ENCODE assay signal across 2 cellular contexts in the genomic region with DNA sequence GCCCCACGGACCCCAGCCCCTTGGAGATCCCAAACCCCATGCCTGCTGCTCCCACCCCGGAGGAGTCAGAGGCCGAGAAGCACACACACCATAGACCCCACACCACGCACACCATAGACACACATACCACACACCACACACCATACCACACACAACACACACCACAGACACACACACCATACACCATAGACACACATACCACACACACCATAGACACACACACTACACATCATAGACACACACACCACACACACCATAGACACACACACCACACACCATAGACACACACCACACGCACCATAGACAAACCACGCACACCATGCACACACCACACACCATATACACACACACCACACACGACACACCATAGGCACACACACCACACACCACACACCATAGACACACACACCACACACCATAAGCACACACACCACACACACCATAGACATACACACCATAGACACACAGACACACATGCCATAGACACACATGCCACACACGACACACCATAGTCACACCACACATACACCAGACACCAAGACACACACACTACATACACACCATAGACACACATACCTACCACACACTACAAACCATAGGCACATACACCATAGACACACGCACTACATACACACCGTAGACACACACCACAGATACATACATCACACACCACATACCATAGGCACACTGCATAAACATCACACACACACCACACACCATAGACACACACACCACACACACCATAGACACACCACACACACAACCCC.
TF ChIP-seq lines count a peak whose summit lies in the region.

No MANE protein-coding gene starts in this region.

TF ChIP-seq in SK-N-SH treated with all-trans-retinoic acid at 6 μM for 48 hours, 23 proteins besides CTCF, POLR2A, EP300 and RAD21:
- no peak for TF ChIP-seq ZFP3 (CRISPR knock-in tag; IDR thresholded peaks at IDR 0.05)
- no peak for TF ChIP-seq OSR1 (CRISPR knock-in tag; IDR thresholded peaks at IDR 0.05)
- TF ChIP-seq, protein P1, sequence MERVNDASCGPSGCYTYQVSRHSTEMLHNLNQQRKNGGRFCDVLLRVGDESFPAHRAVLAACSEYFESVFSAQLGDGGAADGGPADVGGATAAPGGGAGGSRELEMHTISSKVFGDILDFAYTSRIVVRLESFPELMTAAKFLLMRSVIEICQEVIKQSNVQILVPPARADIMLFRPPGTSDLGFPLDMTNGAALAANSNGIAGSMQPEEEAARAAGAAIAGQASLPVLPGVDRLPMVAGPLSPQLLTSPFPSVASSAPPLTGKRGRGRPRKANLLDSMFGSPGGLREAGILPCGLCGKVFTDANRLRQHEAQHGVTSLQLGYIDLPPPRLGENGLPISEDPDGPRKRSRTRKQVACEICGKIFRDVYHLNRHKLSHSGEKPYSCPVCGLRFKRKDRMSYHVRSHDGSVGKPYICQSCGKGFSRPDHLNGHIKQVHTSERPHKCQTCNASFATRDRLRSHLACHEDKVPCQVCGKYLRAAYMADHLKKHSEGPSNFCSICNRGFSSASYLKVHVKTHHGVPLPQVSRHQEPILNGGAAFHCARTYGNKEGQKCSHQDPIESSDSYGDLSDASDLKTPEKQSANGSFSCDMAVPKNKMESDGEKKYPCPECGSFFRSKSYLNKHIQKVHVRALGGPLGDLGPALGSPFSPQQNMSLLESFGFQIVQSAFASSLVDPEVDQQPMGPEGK (CRISPR knock-in tag; IDR thresholded peaks at IDR 0.05; ENCODE audit: borderline replicate concordance): no peak
- TF ChIP-seq ESRRG (CRISPR knock-in tag; IDR thresholded peaks at IDR 0.05): no peak
- TF ChIP-seq TOX (CRISPR knock-in tag; IDR thresholded peaks at IDR 0.05; ENCODE audit: borderline replicate concordance): no peak
- TF ChIP-seq ARNTL (CRISPR knock-in tag; IDR thresholded peaks at IDR 0.05; ENCODE audit: borderline replicate concordance, low read depth): no peak
- TF ChIP-seq, protein P2, sequence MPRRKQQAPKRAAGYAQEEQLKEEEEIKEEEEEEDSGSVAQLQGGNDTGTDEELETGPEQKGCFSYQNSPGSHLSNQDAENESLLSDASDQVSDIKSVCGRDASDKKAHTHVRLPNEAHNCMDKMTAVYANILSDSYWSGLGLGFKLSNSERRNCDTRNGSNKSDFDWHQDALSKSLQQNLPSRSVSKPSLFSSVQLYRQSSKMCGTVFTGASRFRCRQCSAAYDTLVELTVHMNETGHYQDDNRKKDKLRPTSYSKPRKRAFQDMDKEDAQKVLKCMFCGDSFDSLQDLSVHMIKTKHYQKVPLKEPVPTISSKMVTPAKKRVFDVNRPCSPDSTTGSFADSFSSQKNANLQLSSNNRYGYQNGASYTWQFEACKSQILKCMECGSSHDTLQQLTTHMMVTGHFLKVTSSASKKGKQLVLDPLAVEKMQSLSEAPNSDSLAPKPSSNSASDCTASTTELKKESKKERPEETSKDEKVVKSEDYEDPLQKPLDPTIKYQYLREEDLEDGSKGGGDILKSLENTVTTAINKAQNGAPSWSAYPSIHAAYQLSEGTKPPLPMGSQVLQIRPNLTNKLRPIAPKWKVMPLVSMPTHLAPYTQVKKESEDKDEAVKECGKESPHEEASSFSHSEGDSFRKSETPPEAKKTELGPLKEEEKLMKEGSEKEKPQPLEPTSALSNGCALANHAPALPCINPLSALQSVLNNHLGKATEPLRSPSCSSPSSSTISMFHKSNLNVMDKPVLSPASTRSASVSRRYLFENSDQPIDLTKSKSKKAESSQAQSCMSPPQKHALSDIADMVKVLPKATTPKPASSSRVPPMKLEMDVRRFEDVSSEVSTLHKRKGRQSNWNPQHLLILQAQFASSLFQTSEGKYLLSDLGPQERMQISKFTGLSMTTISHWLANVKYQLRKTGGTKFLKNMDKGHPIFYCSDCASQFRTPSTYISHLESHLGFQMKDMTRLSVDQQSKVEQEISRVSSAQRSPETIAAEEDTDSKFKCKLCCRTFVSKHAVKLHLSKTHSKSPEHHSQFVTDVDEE (CRISPR knock-in tag; IDR thresholded peaks at IDR 0.05): no peak
- TF ChIP-seq CSDC2 (CRISPR knock-in tag; IDR thresholded peaks at IDR 0.05): no peak
- no peak for TF ChIP-seq ISL1 (CRISPR knock-in tag; IDR thresholded peaks at IDR 0.05)
- TF ChIP-seq SNAI2 (CRISPR knock-in tag; IDR thresholded peaks at IDR 0.05): no peak
- TF ChIP-seq, protein P3, sequence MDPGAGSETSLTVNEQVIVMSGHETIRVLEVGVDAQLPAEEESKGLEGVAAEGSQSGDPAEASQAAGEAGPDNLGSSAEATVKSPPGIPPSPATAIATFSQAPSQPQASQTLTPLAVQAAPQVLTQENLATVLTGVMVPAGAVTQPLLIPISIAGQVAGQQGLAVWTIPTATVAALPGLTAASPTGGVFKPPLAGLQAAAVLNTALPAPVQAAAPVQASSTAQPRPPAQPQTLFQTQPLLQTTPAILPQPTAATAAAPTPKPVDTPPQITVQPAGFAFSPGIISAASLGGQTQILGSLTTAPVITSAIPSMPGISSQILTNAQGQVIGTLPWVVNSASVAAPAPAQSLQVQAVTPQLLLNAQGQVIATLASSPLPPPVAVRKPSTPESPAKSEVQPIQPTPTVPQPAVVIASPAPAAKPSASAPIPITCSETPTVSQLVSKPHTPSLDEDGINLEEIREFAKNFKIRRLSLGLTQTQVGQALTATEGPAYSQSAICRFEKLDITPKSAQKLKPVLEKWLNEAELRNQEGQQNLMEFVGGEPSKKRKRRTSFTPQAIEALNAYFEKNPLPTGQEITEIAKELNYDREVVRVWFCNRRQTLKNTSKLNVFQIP (CRISPR knock-in tag; IDR thresholded peaks at IDR 0.05; ENCODE audit: borderline replicate concordance, low read depth): no peak
- TF ChIP-seq, protein P4, sequence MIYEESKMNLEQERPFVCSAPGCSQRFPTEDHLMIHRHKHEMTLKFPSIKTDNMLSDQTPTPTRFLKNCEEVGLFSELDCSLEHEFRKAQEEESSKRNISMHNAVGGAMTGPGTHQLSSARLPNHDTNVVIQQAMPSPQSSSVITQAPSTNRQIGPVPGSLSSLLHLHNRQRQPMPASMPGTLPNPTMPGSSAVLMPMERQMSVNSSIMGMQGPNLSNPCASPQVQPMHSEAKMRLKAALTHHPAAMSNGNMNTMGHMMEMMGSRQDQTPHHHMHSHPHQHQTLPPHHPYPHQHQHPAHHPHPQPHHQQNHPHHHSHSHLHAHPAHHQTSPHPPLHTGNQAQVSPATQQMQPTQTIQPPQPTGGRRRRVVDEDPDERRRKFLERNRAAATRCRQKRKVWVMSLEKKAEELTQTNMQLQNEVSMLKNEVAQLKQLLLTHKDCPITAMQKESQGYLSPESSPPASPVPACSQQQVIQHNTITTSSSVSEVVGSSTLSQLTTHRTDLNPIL (CRISPR knock-in tag; IDR thresholded peaks at IDR 0.05; ENCODE audit: low read depth): no peak
- no peak for TF ChIP-seq TCF4 (CRISPR knock-in tag; IDR thresholded peaks at IDR 0.05; ENCODE audit: borderline replicate concordance)
- TF ChIP-seq ZC3H10 (CRISPR knock-in tag; IDR thresholded peaks at IDR 0.05): no peak

TF ChIP-seq in SK-N-SH, 30 proteins besides CTCF, POLR2A, EP300 and RAD21:
- TF ChIP-seq YY1 (IDR thresholded peaks at IDR 0.05; ENCODE audit: low read depth): no peak
- TF ChIP-seq GABPA (IDR thresholded peaks at IDR 0.05; ENCODE audit: low read depth): no peak
- TF ChIP-seq TAF1 (IDR thresholded peaks at IDR 0.05; ENCODE audit: borderline replicate concordance, low read depth, low read length): no peak
- TF ChIP-seq NFIC (IDR thresholded peaks at IDR 0.05; ENCODE audit: borderline replicate concordance): no peak
- no peak for TF ChIP-seq TEAD4 (IDR thresholded peaks at IDR 0.05; ENCODE audit: borderline replicate concordance, insufficient read depth)
- no peak for TF ChIP-seq EZH2phosphoT487 (IDR thresholded peaks at IDR 0.05; ENCODE audit: borderline replicate concordance, low read depth)
- TF ChIP-seq ELF1 (IDR thresholded peaks at IDR 0.05): no peak
- TF ChIP-seq GATA2 (CRISPR knock-in tag; IDR thresholded peaks at IDR 0.05): no peak
- no peak for TF ChIP-seq RXRA (IDR thresholded peaks at IDR 0.05; ENCODE audit: borderline replicate concordance, low read depth)
- TF ChIP-seq, protein P5, sequence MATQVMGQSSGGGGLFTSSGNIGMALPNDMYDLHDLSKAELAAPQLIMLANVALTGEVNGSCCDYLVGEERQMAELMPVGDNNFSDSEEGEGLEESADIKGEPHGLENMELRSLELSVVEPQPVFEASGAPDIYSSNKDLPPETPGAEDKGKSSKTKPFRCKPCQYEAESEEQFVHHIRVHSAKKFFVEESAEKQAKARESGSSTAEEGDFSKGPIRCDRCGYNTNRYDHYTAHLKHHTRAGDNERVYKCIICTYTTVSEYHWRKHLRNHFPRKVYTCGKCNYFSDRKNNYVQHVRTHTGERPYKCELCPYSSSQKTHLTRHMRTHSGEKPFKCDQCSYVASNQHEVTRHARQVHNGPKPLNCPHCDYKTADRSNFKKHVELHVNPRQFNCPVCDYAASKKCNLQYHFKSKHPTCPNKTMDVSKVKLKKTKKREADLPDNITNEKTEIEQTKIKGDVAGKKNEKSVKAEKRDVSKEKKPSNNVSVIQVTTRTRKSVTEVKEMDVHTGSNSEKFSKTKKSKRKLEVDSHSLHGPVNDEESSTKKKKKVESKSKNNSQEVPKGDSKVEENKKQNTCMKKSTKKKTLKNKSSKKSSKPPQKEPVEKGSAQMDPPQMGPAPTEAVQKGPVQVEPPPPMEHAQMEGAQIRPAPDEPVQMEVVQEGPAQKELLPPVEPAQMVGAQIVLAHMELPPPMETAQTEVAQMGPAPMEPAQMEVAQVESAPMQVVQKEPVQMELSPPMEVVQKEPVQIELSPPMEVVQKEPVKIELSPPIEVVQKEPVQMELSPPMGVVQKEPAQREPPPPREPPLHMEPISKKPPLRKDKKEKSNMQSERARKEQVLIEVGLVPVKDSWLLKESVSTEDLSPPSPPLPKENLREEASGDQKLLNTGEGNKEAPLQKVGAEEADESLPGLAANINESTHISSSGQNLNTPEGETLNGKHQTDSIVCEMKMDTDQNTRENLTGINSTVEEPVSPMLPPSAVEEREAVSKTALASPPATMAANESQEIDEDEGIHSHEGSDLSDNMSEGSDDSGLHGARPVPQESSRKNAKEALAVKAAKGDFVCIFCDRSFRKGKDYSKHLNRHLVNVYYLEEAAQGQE (IDR thresholded peaks at IDR 0.05; ENCODE audit: low read depth, low read length): no peak
